18 cellular contexts compared by ENCODE assay signal in genomic region chr16:75378616-75379015, GRCh38. TPM values are rescaled to one million over a fixed set of nuclear protein-coding genes. Genes with fewer than 3 reads are reported as not detected.
A peak's percentile ranks its signal among the peaks of the same experiment; 100 is the strongest.
DNase-seq lines count a peak whose midpoint lies in the region; ATAC-seq and TF ChIP-seq lines count a peak whose summit lies in the region.
"Had no signal": no experiment of that assay in that cellular context is flagged by ENCODE, and none has a peak within 500 bp of the region (broad histone marks: within the 10 kb centered on the region; RNA-seq: fewer than 3 reads in every experiment).

No MANE protein-coding gene starts in this region.

- H3K4me2 ChIP-seq in fibroblast of lung (ENCODE audit: extremely low read depth, insufficient read depth, low read length), result peak overlapping the region; percentile 48
- no peak overlapping the region for H3K4me2 ChIP-seq in trophoblast cell (ENCODE audit: low read length)

- WGBS in trophoblast cell (ENCODE audit: extremely low coverage, insufficient coverage, insufficient read length), result no CpG with 5 or more reads among the region's 2 CpGs

- ATAC-seq in GM21447 (IDR thresholded peaks at IDR 0.05; ENCODE audit: unreplicated experiment), result no peak
- ATAC-seq: left colon had no signal

- H2BK12ac ChIP-seq in trophoblast cell (ENCODE audit: low read length), result no peak overlapping the region

- no peaks in the 10 kb centered on the region for H3K9me3 ChIP-seq in SJSA1 (replicated peaks)
- no peaks in the 10 kb centered on the region for H3K9me3 ChIP-seq in fibroblast of lung (ENCODE audit: control insufficient read depth, insufficient read depth, low read depth, low read length)
- H3K9me3 ChIP-seq in trophoblast cell (ENCODE audit: insufficient read depth, low read depth, low read length), result no peaks in the 10 kb centered on the region
- H3K9me3 ChIP-seq in A673 (ENCODE audit: low read depth, low read length, poor library complexity, severe bottlenecking), result no peaks in the 10 kb centered on the region
- H3K9me3 ChIP-seq: BE2C, SJCRH30 had no signal

- peak overlapping the region; percentile 56 for H3K27ac ChIP-seq in SJSA1
- H3K27ac ChIP-seq in fibroblast of lung (ENCODE audit: insufficient read depth, low read length), result peak overlapping the region; percentile 92
- no peak overlapping the region for H3K27ac ChIP-seq in trophoblast cell (ENCODE audit: low read depth, low read length)
- H3K27ac ChIP-seq in A673 (ENCODE audit: low read depth, low read length, poor library complexity, severe bottlenecking), result no peak overlapping the region
- H3K27ac ChIP-seq: SJCRH30 had no signal

- no peaks in the 10 kb centered on the region for H3K79me2 ChIP-seq in fibroblast of lung (ENCODE audit: control insufficient read depth, insufficient read depth, low read length)
- H3K79me2 ChIP-seq in trophoblast cell (ENCODE audit: control insufficient read depth, insufficient read depth, low read length, poor library complexity), result no peaks in the 10 kb centered on the region

- H3K4ac ChIP-seq in trophoblast cell (ENCODE audit: low read depth, low read length), result no peak overlapping the region

- H4K91ac ChIP-seq in trophoblast cell (ENCODE audit: low read depth, low read length), result no peak overlapping the region

- H3K14ac ChIP-seq in trophoblast cell (ENCODE audit: low read length), result no peak overlapping the region

- POLR2A ChIA-PET in A673 (lab: Charles Lee; ENCODE audit: low non-redundant PET), result no interaction called here

- DNase-seq in HCEC 1CT (peak; percentile 19), SJSA1 (ENCODE audit: low read depth in 1 of 2, low spot score in 2 of 2) (peak in 1 of 2 experiments; percentile 36), fibroblast of lung (ENCODE audit: low read depth in 2 of 2) (no peak), trophoblast cell (no peak), HT-29 (ENCODE audit: low spot score) (no peak), A673 (ENCODE audit: low spot score) (no peak)
- DNase-seq: activated CD4-positive, alpha-beta T cell treated with anti-CD3 and anti-CD28 coated beads for 1 hour; activated CD8-positive, alpha-beta memory T cell treated with anti-CD3 and anti-CD28 coated beads, Interleukin-2, amount 10 ng/mL, durations not matched to agents 7 days and 5 days; activated effector memory CD4-positive, alpha-beta T cell treated with Interleukin-2 at 50 U/mL for 16 hours; BE2C; GDM1; Kasumi-1; left colon; OCI-M1; SJCRH30; stimulated activated CD4-positive, alpha-beta T cell treated with anti-CD3 and anti-CD28 coated beads, Interleukin-4, amount 100 ng/mL, for 4 hours had no signal

- CTCF ChIA-PET in A673 (lab: Charles Lee), result interaction anchor here (0.8 to 1.1 kb wide), 2 partner anchors 123 to 145 kb away, joined by 3 to 4 read pairs; no protein-coding TSS in a partner anchor

- H2AK5ac ChIP-seq in trophoblast cell (ENCODE audit: low read length), result no peak overlapping the region

- H3K36me3 ChIP-seq in SJSA1, result 0 out of 2 replicates have a peak, but pooled peaks cover 2% of the 10 kb centered on the region
- H3K36me3 ChIP-seq in fibroblast of lung (ENCODE audit: control insufficient read depth, insufficient read depth, low read length), result no peaks in the 10 kb centered on the region
- H3K36me3 ChIP-seq in trophoblast cell (ENCODE audit: control insufficient read depth in 1 of 2, insufficient read depth in 2 of 2, low read length in 2 of 2), result peaks cover 0 to 2% of the 10 kb centered on the region in 2 experiments
- H3K36me3 ChIP-seq in A673 (ENCODE audit: insufficient read depth, low read length, poor library complexity, severe bottlenecking), result no peaks in the 10 kb centered on the region
- H3K36me3 ChIP-seq: SJCRH30 had no signal

- no TSS peak for BruUV-seq in A673 (replicated peaks; lab: Mats Ljungman, UMichigan)

- TF ChIP-seq CTCF in fibroblast of lung (conservative IDR thresholded peaks at IDR 0.05 in 1 of 2, IDR thresholded peaks at IDR 0.05 in 1 of 2; ENCODE audit: low read depth in 1 of 2, low read length in 2 of 2) (no peak), A673 (conservative IDR thresholded peaks at IDR 0.05; ENCODE audit: low read depth, low read length) (no peak)

- H3K18ac ChIP-seq in trophoblast cell (ENCODE audit: low read length), result no peak overlapping the region

- H2BK120ac ChIP-seq in trophoblast cell (ENCODE audit: insufficient read depth, low read length, poor library complexity), result no peak overlapping the region

- peak overlapping the region; percentile 20 for H3K9ac ChIP-seq in fibroblast of lung (ENCODE audit: insufficient read depth, low read length)
- no peak overlapping the region for H3K9ac ChIP-seq in trophoblast cell (ENCODE audit: low read length)

- no peak overlapping the region for H4K12ac ChIP-seq in trophoblast cell (ENCODE audit: low read depth, low read length)

- H2AFZ ChIP-seq in fibroblast of lung (ENCODE audit: low read length) (no peak overlapping the region), trophoblast cell (ENCODE audit: insufficient read depth, low read length, poor library complexity) (no peak overlapping the region)

- no peaks in the 10 kb centered on the region for H4K20me1 ChIP-seq in fibroblast of lung (ENCODE audit: control insufficient read depth, extremely low read depth, insufficient read depth, low read length)

- H4K8ac ChIP-seq in trophoblast cell (ENCODE audit: low read depth, low read length), result no peak overlapping the region

- H3K79me1 ChIP-seq in trophoblast cell (ENCODE audit: low read length), result peaks cover 5% of the 10 kb centered on the region

- H3K4me1 ChIP-seq in SJSA1 (replicated peaks), result peaks cover 42% of the 10 kb centered on the region
- peaks cover 24% of the 10 kb centered on the region for H3K4me1 ChIP-seq in fibroblast of lung (ENCODE audit: control insufficient read depth, extremely low read depth, insufficient read depth, low read length)
- H3K4me1 ChIP-seq in trophoblast cell (ENCODE audit: control insufficient read depth in 1 of 2, insufficient read depth in 2 of 2, low read length in 2 of 2), result peaks cover 3 to 8% of the 10 kb centered on the region in 2 experiments
- peaks cover 29% of the 10 kb centered on the region for H3K4me1 ChIP-seq in A673 (ENCODE audit: insufficient read depth, low read length, poor library complexity, severe bottlenecking)
- H3K4me1 ChIP-seq: BE2C, SJCRH30 had no signal

- H2BK5ac ChIP-seq in trophoblast cell (ENCODE audit: low read depth, low read length, poor library complexity), result no peak overlapping the region

- no peak overlapping the region for H3K4me3 ChIP-seq in SJSA1
- no peak overlapping the region for H3K4me3 ChIP-seq in fibroblast of lung (replicated peaks in 1 of 4; ENCODE audit: control extremely low read depth in 1 of 4, insufficient read depth in 1 of 4, low read depth in 3 of 4, low read length in 4 of 4)
- no peak overlapping the region for H3K4me3 ChIP-seq in trophoblast cell (ENCODE audit: low read depth, low read length)
- H3K4me3 ChIP-seq in A673 (ENCODE audit: low read depth, low read length, poor library complexity, severe bottlenecking), result no peak overlapping the region
- H3K4me3 ChIP-seq: SJCRH30, skin epidermis had no signal

- intact Hi-C loops in A673 (cut with micrococcal nuclease; ENCODE audit: unreplicated experiment), result no loop called here

- H3K23ac ChIP-seq in trophoblast cell (ENCODE audit: low read length), result peak overlapping the region; percentile 78

- no peaks in the 10 kb centered on the region for H3K27me3 ChIP-seq in SJSA1 (replicated peaks)
- H3K27me3 ChIP-seq in fibroblast of lung (ENCODE audit: control insufficient read depth, insufficient read depth, low read length), result no peaks in the 10 kb centered on the region
- no peaks in the 10 kb centered on the region for H3K27me3 ChIP-seq in trophoblast cell (ENCODE audit: insufficient read depth, low read length)
- no peaks in the 10 kb centered on the region for H3K27me3 ChIP-seq in A673 (replicated peaks; ENCODE audit: insufficient read depth, low read depth, low read length, poor library complexity)
- H3K27me3 ChIP-seq: BE2C, SJCRH30 had no signal

RNA-seq across cellular contexts. Expression of gene CFDP1, which starts 54.7 kb away (rescaled TPM):
- total RNA-seq in SJSA1 (2014; rRNA removed; shearing (Covaris generic)), result 90.3 and 114 TPM in 2 replicates
- total RNA-seq in fibroblast of lung (47.9 and 59.8 TPM in 2 replicates), A673 (2021) (89.5 and 97.6 TPM in 2 replicates)
- 69.6 and 80.0 TPM in 2 replicates for polyA plus RNA-seq in fibroblast of lung
- polyA plus RNA-seq in fibroblast of lung (2012), result 71.6 and 79.4 TPM in 2 replicates
- 10.1 and 14.2 TPM in 2 replicates for polyA minus RNA-seq in fibroblast of lung (ENCODE audit: low replicate concordance)
- polyA plus RNA-seq in trophoblast cell (2013), result 103 and 111 TPM in 2 replicates
- 15.4 and 17.6 TPM in 2 replicates for total RNA-seq in HT-29 (2014; rRNA removed; shearing (Covaris generic))

Comparison
In these comparisons a context has a peak if more than half of its experiments do, and no peak if none do; other contexts are left out.
1. H3K27ac ChIP-seq: peak in SJSA1 (single experiment) and fibroblast of lung (single experiment); none in trophoblast cell (single experiment) and A673 (single experiment).